1 cellular context compared by ENCODE assay signal in the genomic region with DNA sequence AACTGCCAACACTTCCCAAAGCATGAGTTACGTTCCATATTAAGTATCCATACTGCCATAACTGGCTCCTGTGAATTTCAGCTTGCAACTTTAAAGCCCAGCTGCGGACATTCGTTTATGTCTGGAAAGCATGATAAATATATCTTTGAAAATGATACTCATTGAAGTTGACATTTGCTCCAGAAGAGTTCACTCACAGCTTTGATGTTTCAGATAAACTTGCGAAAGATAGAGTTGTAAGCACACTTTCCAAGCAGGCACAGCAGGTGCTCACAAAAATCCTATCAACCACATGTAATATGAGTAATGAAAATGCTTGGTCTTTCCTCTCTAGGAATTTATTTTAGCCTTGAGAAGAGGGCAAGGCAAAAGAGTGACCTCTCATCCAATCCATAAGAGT.
TF ChIP-seq lines count a peak whose summit lies in the region.

No MANE protein-coding gene starts in this region.

TF ChIP-seq in HEK293, 187 proteins besides CTCF, POLR2A, EP300 and RAD21 (continued from another document):
- TF ChIP-seq ATF2 (tag by site-specific recombination; IDR thresholded peaks at IDR 0.05; ENCODE audit: low read depth) (no peak), ZNF114 (tag by site-specific recombination; IDR thresholded peaks at IDR 0.05) (no peak), TCF7L2 (IDR thresholded peaks at IDR 0.05; ENCODE audit: borderline replicate concordance, low read depth, low read length) (peak; percentile 86), ZNF426 (tag by site-specific recombination; IDR thresholded peaks at IDR 0.05) (no peak), ZNF354C (tag by site-specific recombination; IDR thresholded peaks at IDR 0.05; ENCODE audit: borderline replicate concordance, low read depth) (no peak), TRIM28 (IDR thresholded peaks at IDR 0.05; ENCODE audit: borderline replicate concordance, low read length) (no peak), ZNF792 (tag by site-specific recombination; IDR thresholded peaks at IDR 0.05) (no peak), ZNF146 (tag by site-specific recombination; IDR thresholded peaks at IDR 0.05) (no peak), SP2 (tag by site-specific recombination; IDR thresholded peaks at IDR 0.05) (no peak), ZNF510 (tag by site-specific recombination; IDR thresholded peaks at IDR 0.05; ENCODE audit: insufficient replicate concordance) (no peak), ZNF18 (tag by site-specific recombination; IDR thresholded peaks at IDR 0.05) (no peak), SP3 (tag by site-specific recombination; IDR thresholded peaks at IDR 0.05) (no peak), OVOL3 (tag by site-specific recombination; IDR thresholded peaks at IDR 0.05) (no peak), OSR2 (tag by site-specific recombination; IDR thresholded peaks at IDR 0.05) (peak; percentile 63), PRDM1 (tag by site-specific recombination; IDR thresholded peaks at IDR 0.05) (no peak), ZNF747 (tag by site-specific recombination; IDR thresholded peaks at IDR 0.05) (no peak), ZNF623 (tag by site-specific recombination; IDR thresholded peaks at IDR 0.05) (no peak), ZSCAN23 (tag by site-specific recombination; IDR thresholded peaks at IDR 0.05) (no peak), HOXD13 (CRISPR knock-in tag; IDR thresholded peaks at IDR 0.05; ENCODE audit: borderline replicate concordance) (no peak), ZNF555 (tag by site-specific recombination; conservative IDR thresholded peaks at IDR 0.05) (no peak), MEIS1 (CRISPR knock-in tag; IDR thresholded peaks at IDR 0.05; ENCODE audit: borderline replicate concordance) (no peak), ZNF664 (tag by site-specific recombination; IDR thresholded peaks at IDR 0.05) (no peak), ZNF24 (tag by site-specific recombination; IDR thresholded peaks at IDR 0.05) (no peak)
- TF ChIP-seq, protein P1, sequence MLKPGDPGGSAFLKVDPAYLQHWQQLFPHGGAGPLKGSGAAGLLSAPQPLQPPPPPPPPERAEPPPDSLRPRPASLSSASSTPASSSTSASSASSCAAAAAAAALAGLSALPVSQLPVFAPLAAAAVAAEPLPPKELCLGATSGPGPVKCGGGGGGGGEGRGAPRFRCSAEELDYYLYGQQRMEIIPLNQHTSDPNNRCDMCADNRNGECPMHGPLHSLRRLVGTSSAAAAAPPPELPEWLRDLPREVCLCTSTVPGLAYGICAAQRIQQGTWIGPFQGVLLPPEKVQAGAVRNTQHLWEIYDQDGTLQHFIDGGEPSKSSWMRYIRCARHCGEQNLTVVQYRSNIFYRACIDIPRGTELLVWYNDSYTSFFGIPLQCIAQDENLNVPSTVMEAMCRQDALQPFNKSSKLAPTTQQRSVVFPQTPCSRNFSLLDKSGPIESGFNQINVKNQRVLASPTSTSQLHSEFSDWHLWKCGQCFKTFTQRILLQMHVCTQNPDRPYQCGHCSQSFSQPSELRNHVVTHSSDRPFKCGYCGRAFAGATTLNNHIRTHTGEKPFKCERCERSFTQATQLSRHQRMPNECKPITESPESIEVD (tag by site-specific recombination; IDR thresholded peaks at IDR 0.05), result peak; percentile 85
- TF ChIP-seq, protein P2, sequence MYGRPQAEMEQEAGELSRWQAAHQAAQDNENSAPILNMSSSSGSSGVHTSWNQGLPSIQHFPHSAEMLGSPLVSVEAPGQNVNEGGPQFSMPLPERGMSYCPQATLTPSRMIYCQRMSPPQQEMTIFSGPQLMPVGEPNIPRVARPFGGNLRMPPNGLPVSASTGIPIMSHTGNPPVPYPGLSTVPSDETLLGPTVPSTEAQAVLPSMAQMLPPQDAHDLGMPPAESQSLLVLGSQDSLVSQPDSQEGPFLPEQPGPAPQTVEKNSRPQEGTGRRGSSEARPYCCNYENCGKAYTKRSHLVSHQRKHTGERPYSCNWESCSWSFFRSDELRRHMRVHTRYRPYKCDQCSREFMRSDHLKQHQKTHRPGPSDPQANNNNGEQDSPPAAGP (tag by site-specific recombination; IDR thresholded peaks at IDR 0.05), result no peak
TF ChIP-seq in HEK293: peak in this region for 9.
